In genomic region chr3:181710581-181711255, GRCh38 we compare ENCODE assay signal across 14 cellular contexts. TPM values are rescaled to one million over a fixed set of nuclear protein-coding genes. Genes with fewer than 3 reads are reported as not detected.
A peak's percentile ranks its signal among the peaks of the same experiment; 100 is the strongest.
DNase-seq lines count a peak whose midpoint lies in the region; ATAC-seq and TF ChIP-seq lines count a peak whose summit lies in the region.
"Had no signal": no experiment of that assay in that cellular context is flagged by ENCODE, and none has a peak within 500 bp of the region (broad histone marks: within the 10 kb centered on the region; RNA-seq: fewer than 3 reads in every experiment).

No MANE protein-coding gene starts in this region.

- H3K4me3 ChIP-seq in PC-3 (ENCODE audit: low read length) (peak overlapping the region; percentile 62), hepatocyte (no peak overlapping the region), stomach (peak overlapping the region in 2 of 4 donors; percentile 56 to 72)

- H3K9me3 ChIP-seq in PC-3 (ENCODE audit: low read length), result no peaks in the 10 kb centered on the region
- H3K9me3 ChIP-seq in hepatocyte (ENCODE audit: low read depth), result no peaks in the 10 kb centered on the region
- no peaks in the 10 kb centered on the region for H3K9me3 ChIP-seq in stomach
- H3K9me3 ChIP-seq: thoracic aorta had no signal

- 12% methylated on average over 17 of the region's 26 CpGs for WGBS in hepatocyte (ENCODE audit: low lambda C conversion rate, missing lambda C conversion rate)
- 29 to 64% (median 49%) methylated on average over 12 to 26 of the region's 26 CpGs for WGBS in stomach, 5 donors

- CTCF ChIA-PET in PC-3 (lab: Charles Lee), result interaction anchor here (0.7 kb wide), 1 partner anchor 549 kb away, joined by 3 read pairs; no protein-coding TSS in a partner anchor

- H3K4me1 ChIP-seq in PC-3 (ENCODE audit: insufficient read depth, low read length), result peaks cover 9% of the 10 kb centered on the region; the same call in 1 of the 2 replicates
- peaks cover 18% of the 10 kb centered on the region for H3K4me1 ChIP-seq in hepatocyte (ENCODE audit: insufficient read depth)
- H3K4me1 ChIP-seq in stomach, result peaks cover 6 to 39% (median 35%) of the 10 kb centered on the region in 4 donors

- TF ChIP-seq EP300 in stomach (IDR thresholded peaks at IDR 0.05), result no peak

- no peak overlapping the region for H3K9ac ChIP-seq in PC-3 (ENCODE audit: low read length)

- H3F3A ChIP-seq in PC-3 (ENCODE audit: low read length, unreplicated experiment), result no peaks in the 10 kb centered on the region

- POLR2A ChIA-PET in PC-3 (lab: Charles Lee; ENCODE audit: unreplicated experiment), result interaction anchor here (0.6 kb wide), 1 partner anchor 502 kb away, joined by 14 read pairs; no protein-coding TSS in a partner anchor

- peak overlapping the region; percentile 88 for H3K4me2 ChIP-seq in PC-3 (ENCODE audit: low read length)
- peak overlapping the region; percentile 75 for H3K4me2 ChIP-seq in hepatocyte

- peak overlapping the region; percentile 75 for H2AFZ ChIP-seq in PC-3 (ENCODE audit: low read length)
- H2AFZ ChIP-seq in hepatocyte, result peak overlapping the region; percentile 27

- H3K36me3 ChIP-seq in PC-3 (ENCODE audit: low read depth, low read length), result no peaks in the 10 kb centered on the region
- no peaks in the 10 kb centered on the region for H3K36me3 ChIP-seq in hepatocyte (replicated peaks; ENCODE audit: insufficient read depth, low read depth)
- no peaks in the 10 kb centered on the region for H3K36me3 ChIP-seq in stomach
- H3K36me3 ChIP-seq: thoracic aorta had no signal

- intact Hi-C loops in PC-3 (cut with micrococcal nuclease), result no loop called here
- intact Hi-C loops in stomach (cut with DNase I; ENCODE audit: low total_unique reads), result loop anchor here (10.0 kb wide), 1 partner anchor 544 kb away; no protein-coding TSS in a partner anchor

- no peaks in the 10 kb centered on the region for H3K79me2 ChIP-seq in PC-3 (ENCODE audit: low read length)
- no peaks in the 10 kb centered on the region for H3K79me2 ChIP-seq in hepatocyte

- no peak for TF ChIP-seq CTCF in PC-3 (conservative IDR thresholded peaks at IDR 0.05; ENCODE audit: low read depth, low read length)
- no peak for TF ChIP-seq CTCF in hepatocyte (IDR thresholded peaks at IDR 0.05; ENCODE audit: poor library complexity)
- no peak for TF ChIP-seq CTCF in stomach (IDR thresholded peaks at IDR 0.05)

- H4K20me1 ChIP-seq in PC-3 (ENCODE audit: low read length) (no peaks in the 10 kb centered on the region), hepatocyte (ENCODE audit: insufficient read depth, poor library complexity, severe bottlenecking) (no peaks in the 10 kb centered on the region)

- TF ChIP-seq POLR2A in stomach (IDR thresholded peaks at IDR 0.05), result no peak

- peak; percentile 6; the same call in 1 of the 2 replicates for ATAC-seq in PC-3

- H3K9me2 ChIP-seq in PC-3 (replicated peaks; ENCODE audit: low read length), result no peaks in the 10 kb centered on the region
- no peaks in the 10 kb centered on the region for H3K9me2 ChIP-seq in hepatocyte (replicated peaks; ENCODE audit: insufficient read depth)

- peak; percentile 54 for DNase-seq in NCI-H2227 (lab: John Stamatoyannopoulos, UW; ENCODE audit: unreplicated experiment)
- no peak for DNase-seq in NCI-H2227 treated with DMSO at 0.1 percent for 48 hours (lab: John Stamatoyannopoulos, UW)
- no peak for DNase-seq in PC-3
- DNase-seq in hepatocyte (ENCODE audit: low spot score), result no peak
- no peak for DNase-seq in stomach
- DNase-seq in effector CD8-positive, alpha-beta T cell (lab: John Stamatoyannopoulos, UW), result no peak
- DNase-seq in activated T-cell treated with anti-CD3 and anti-CD28 coated beads, Interleukin-2, amount 50 U/mL, for 48 hours, result no peak
- DNase-seq in effector CD4-positive, alpha-beta T cell, result no peak
- DNase-seq: activated CD8-positive, alpha-beta memory T cell treated with anti-CD3 and anti-CD28 coated beads, Interleukin-2, amount 50 U/mL, for 4 hours; left colon; Right ventricle myocardium superior; stimulated activated CD4-positive, alpha-beta T cell treated with anti-CD3 and anti-CD28 coated beads, Interleukin-12 subunit alpha, Interleukin-12 subunit beta, amount 100 ng/mL, for 4 hours had no signal

- H3K27ac ChIP-seq in PC-3 (ENCODE audit: low read length) (no peak overlapping the region), hepatocyte (no peak overlapping the region), stomach (peak overlapping the region; percentile 35 to 77 (median 69))

- no TSS peak for BruUV-seq in PC-3 (replicated peaks; lab: Mats Ljungman, UMichigan)

- H3K27me3 ChIP-seq in PC-3 (ENCODE audit: low read length), result peaks cover 91% of the 10 kb centered on the region
- peaks cover 91% of the 10 kb centered on the region for H3K27me3 ChIP-seq in hepatocyte
- peaks cover 16 to 100% (median 58%) of the 10 kb centered on the region in 3 donors for H3K27me3 ChIP-seq in stomach

RNA-seq across cellular contexts. Expression of gene SOX2, which starts 1.0 kb away (rescaled TPM):
- total RNA-seq in PC-3 (2014; rRNA removed), result not detected in 2 replicates
- total RNA-seq in hepatocyte, result 2.4 and 3.5 TPM in 2 replicates
- polyA plus RNA-seq in hepatocyte, result 2.0 and 2.2 TPM in 2 replicates
- 10 to 100 TPM in 2 of 5 donors, 1 to 10 TPM in 2, not detected in 1; 4.1 to 16.5 (median 10.6) TPM for total RNA-seq in stomach
- 10 to 100 TPM in 1 of 3 donors, 1 to 10 TPM in 2; 6.1 to 26.9 (median 8.1) TPM for polyA plus RNA-seq in stomach
- polyA plus RNA-seq: IgD-negative memory B cell had no signal

Comparison
In these comparisons a context has a peak if more than half of its experiments do, and no peak if none do; other contexts are left out.
1. H3K27ac ChIP-seq: peak in stomach (5 of 5); none in PC-3 (single experiment) and hepatocyte (single experiment).